In genomic region chr1:228668553-228669400, GRCh38 we compare ENCODE assay signal across 13 cellular contexts.
A peak's percentile ranks its signal among the peaks of the same experiment; 100 is the strongest.
DNase-seq lines count a peak whose midpoint lies in the region; ATAC-seq and TF ChIP-seq lines count a peak whose summit lies in the region.
"Had no signal": no experiment of that assay in that cellular context is flagged by ENCODE, and none has a peak within 500 bp of the region (broad histone marks: within the 10 kb centered on the region; RNA-seq: fewer than 3 reads in every experiment).

No MANE protein-coding gene starts in this region.

- no peaks in the 10 kb centered on the region for H3K79me2 ChIP-seq in PC-9 (ENCODE audit: low read depth)

- H3K9me3 ChIP-seq in Panc1 (ENCODE audit: control insufficient read depth, insufficient read depth, low read depth, low read length) (no peaks in the 10 kb centered on the region), esophagus muscularis mucosa (no peaks in the 10 kb centered on the region), PC-9 (ENCODE audit: insufficient read depth, low read depth) (no peaks in the 10 kb centered on the region)
- H3K9me3 ChIP-seq: breast epithelium, neutrophil had no signal

- DNase-seq in AG08395 (ENCODE audit: low spot score): peak; percentile 69
- DNase-seq in GM04503 (ENCODE audit: low read depth): peak; percentile 56
- DNase-seq in Panc1 (ENCODE audit: low read depth, low spot score): no peak
- peak; percentile 50 for DNase-seq in left cardiac atrium
- DNase-seq in esophagus muscularis mucosa (ENCODE audit: extremely low spot score): no peak
- DNase-seq in erythroblast (lab: John Stamatoyannopoulos, UW): no peak
- DNase-seq in PC-9: no peak
- DNase-seq in activated naive CD4-positive, alpha-beta T cell treated with Interleukin-2 at 50 U/mL for 16 hours: no peak
- DNase-seq: activated T-cell treated with anti-CD3 and anti-CD28 coated beads, Interleukin-2, amount 50 U/mL, for 1 hour; NCI-H1105; stimulated activated CD4-positive, alpha-beta T cell treated with anti-CD3 and anti-CD28 coated beads, Interleukin-2, amount 100 ng/mL, for 24 hours had no signal

- intact Hi-C loops in Panc1 (cut with micrococcal nuclease; ENCODE audit: unreplicated experiment) (no loop called here), left cardiac atrium (cut with DNase I) (loop anchor here in 1 of 2 donors (10.0 kb wide), 1 partner anchor 486 kb away; no protein-coding TSS in a partner anchor), esophagus muscularis mucosa (cut with DNase I) (loop anchor here (10.0 kb wide), 3 partner anchors 486 to 816 kb away; no protein-coding TSS in a partner anchor), PC-9 (cut with micrococcal nuclease; ENCODE audit: unreplicated experiment) (no loop called here)

- H3K27ac ChIP-seq in Panc1 (ENCODE audit: low read length): 0 out of 2 replicates have a peak overlapping the region, but pooled peaks have one; percentile 15
- peak overlapping the region in 1 of 4 donors; percentile 6 for H3K27ac ChIP-seq in esophagus muscularis mucosa (replicated peaks in 1 of 4)
- H3K27ac ChIP-seq in PC-9: no peak overlapping the region
- H3K27ac ChIP-seq: neutrophil had no signal

- in situ Hi-C loops in Panc1 (cut with HindIII; ENCODE audit: low pct_unique_long_range_greater_than_20kb, low sequenced_read_pairs): no loop called here

- no peaks in the 10 kb centered on the region for H4K20me1 ChIP-seq in PC-9 (ENCODE audit: insufficient read depth)

- no peak overlapping the region for H3K4me3 ChIP-seq in Panc1 (ENCODE audit: low read depth in 2 of 2, low read length in 2 of 2)
- H3K4me3 ChIP-seq in esophagus muscularis mucosa: no peak overlapping the region
- H3K4me3 ChIP-seq in PC-9: no peak overlapping the region
- H3K4me3 ChIP-seq: breast epithelium had no signal

- CTCF ChIA-PET in Panc1 (lab: Charles Lee) (no interaction called here), PC-9 (lab: Charles Lee) (no interaction called here)

- WGBS in esophagus muscularis mucosa: 73% methylated on average over 5 of the region's 5 CpGs

- H3K9me2 ChIP-seq in PC-9 (ENCODE audit: insufficient read depth): no peaks in the 10 kb centered on the region

- POLR2A ChIA-PET in Panc1 (lab: Charles Lee): interaction anchor here (0.6 kb wide), 1 partner anchor 655 kb away, joined by 4 read pairs; no protein-coding TSS in a partner anchor
- POLR2A ChIA-PET in PC-9 (lab: Charles Lee; ENCODE audit: unreplicated experiment): no interaction called here

- ATAC-seq in Panc1: no peak
- ATAC-seq in left cardiac atrium: peak; percentile 84 to 91

- TF ChIP-seq CTCF in Panc1 (IDR thresholded peaks at IDR 0.05): no peak
- TF ChIP-seq CTCF in esophagus muscularis mucosa (IDR thresholded peaks at IDR 0.05): no peak
- no peak for TF ChIP-seq CTCF in PC-9 (conservative IDR thresholded peaks at IDR 0.05)

- no peaks in the 10 kb centered on the region for H3F3A ChIP-seq in PC-9 (ENCODE audit: insufficient read depth, low read depth)

- no peak for TF ChIP-seq EP300 in esophagus muscularis mucosa (IDR thresholded peaks at IDR 0.05)

- no peak overlapping the region for H2AFZ ChIP-seq in PC-9

- H3K36me3 ChIP-seq in Panc1 (ENCODE audit: control insufficient read depth, insufficient read depth, low read length) (no peaks in the 10 kb centered on the region), esophagus muscularis mucosa (no peaks in the 10 kb centered on the region), PC-9 (ENCODE audit: low read depth) (no peaks in the 10 kb centered on the region)
- H3K36me3 ChIP-seq: breast epithelium, neutrophil had no signal

- TF ChIP-seq POLR2A in esophagus muscularis mucosa (IDR thresholded peaks at IDR 0.05; ENCODE audit: low read depth) (no peak), erythroblast (IDR thresholded peaks at IDR 0.05; ENCODE audit: low read length) (no peak)

- no peaks in the 10 kb centered on the region for H3K4me1 ChIP-seq in Panc1 (ENCODE audit: control insufficient read depth, insufficient read depth, low read length)
- H3K4me1 ChIP-seq in esophagus muscularis mucosa: peaks cover 0 to 20% (median 9%) of the 10 kb centered on the region in 4 donors
- no peaks in the 10 kb centered on the region for H3K4me1 ChIP-seq in PC-9 (replicated peaks; ENCODE audit: insufficient read depth)
- H3K4me1 ChIP-seq: breast epithelium had no signal

- no peak overlapping the region for H3K4me2 ChIP-seq in PC-9

- BruUV-seq in Panc1 (replicated peaks; lab: Mats Ljungman, UMichigan) (no TSS peak), PC-9 (replicated peaks; lab: Mats Ljungman, UMichigan) (no TSS peak)

- no peaks in the 10 kb centered on the region for H3K27me3 ChIP-seq in Panc1 (ENCODE audit: control insufficient read depth, insufficient read depth, low read length)
- no peaks in the 10 kb centered on the region for H3K27me3 ChIP-seq in esophagus muscularis mucosa
- H3K27me3 ChIP-seq in PC-9 (ENCODE audit: insufficient read depth, low read depth): peaks cover 31% of the 10 kb centered on the region
- H3K27me3 ChIP-seq: breast epithelium, neutrophil had no signal

Comparison
In these comparisons a context has a peak if more than half of its experiments do, and no peak if none do; other contexts are left out.
1. DNase-seq: peak in AG08395 (single experiment), GM04503 (single experiment) and left cardiac atrium (single experiment); none in Panc1 (single experiment), esophagus muscularis mucosa (single experiment), erythroblast (0 of 2), PC-9 (0 of 2) and activated naive CD4-positive, alpha-beta T cell treated with Interleukin-2 at 50 U/mL for 16 hours (single experiment).